9 cellular contexts compared by ENCODE assay signal in genomic region chr14:58395815-58396626, GRCh38. TPM values are rescaled to one million over a fixed set of nuclear protein-coding genes. Genes with fewer than 3 reads are reported as not detected.
DNase-seq lines count a peak whose midpoint lies in the region; ATAC-seq, FAIRE-seq and TF ChIP-seq lines count a peak whose summit lies in the region.
"Had no signal": no experiment of that assay in that cellular context is flagged by ENCODE, and none has a peak within 500 bp of the region (broad histone marks: within the 10 kb centered on the region; RNA-seq: fewer than 3 reads in every experiment).

TOMM20L (plus strand) TSS chr14:58395930; CDS start chr14:58395958, 28 bp downstream.

- H3K9me3 ChIP-seq in endothelial cell of umbilical vein (replicated peaks; ENCODE audit: control insufficient read depth, insufficient read depth, low read length) (no peaks in the 10 kb centered on the region), mononuclear cell (ENCODE audit: low read depth, low read length) (no peaks in the 10 kb centered on the region)

- CTCF ChIA-PET in endothelial cell of umbilical vein (lab: Charles Lee) = interaction anchor here (0.7 to 2.7 kb wide), 13 partner anchors 10 to 288 kb away, joined by 3 to 10 read pairs (median 3); partner anchors contain the start of genes ARID4A, KIAA0586 and TIMM9

- H3K9me1 ChIP-seq in endothelial cell of umbilical vein (replicated peaks; ENCODE audit: control insufficient read depth, extremely low read depth, insufficient read depth, low read length) = no peaks in the 10 kb centered on the region

- ATAC-seq in GM18868 (IDR thresholded peaks at IDR 0.05; ENCODE audit: unreplicated experiment) (peak; percentile 94), HG03097 (IDR thresholded peaks at IDR 0.05; ENCODE audit: low FRiP score, unreplicated experiment) (peak; percentile 92)

- H3K27ac ChIP-seq in endothelial cell of umbilical vein (ENCODE audit: insufficient read depth, low read depth, low read length) = peak within 1 kb of the TSS; percentile 40

- H3K4me1 ChIP-seq in endothelial cell of umbilical vein (ENCODE audit: control insufficient read depth, extremely low read depth, insufficient read depth, low read length) (peaks cover 10% of the 10 kb centered on the region), mononuclear cell (ENCODE audit: insufficient read depth, low read length) (peaks cover 12% of the 10 kb centered on the region)

- DNase-seq in AG10803 (ENCODE audit: low read depth) (peak; percentile 50), NCI-H510A (lab: John Stamatoyannopoulos, UW) (peak; percentile 57), endothelial cell of umbilical vein (ENCODE audit: low read depth, low spot score) (peak; percentile 68)
- peak; percentile 74 for DNase-seq in activated CD8-positive, alpha-beta memory T cell treated with anti-CD3 and anti-CD28 coated beads, Interleukin-2, amount 50 U/mL, for 4 hours
- peak; percentile 22 to 49 for DNase-seq in stimulated activated CD8-positive, alpha-beta memory T cell treated with anti-CD3 and anti-CD28 coated beads, Interleukin-4, amount 100 ng/mL, for 1 hour (ENCODE audit: low read depth in 2 of 2, low spot score in 1 of 2)

- H3K4me3 ChIP-seq in AG10803 (ENCODE audit: low read length) (peak within 1 kb of the TSS; percentile 55), endothelial cell of umbilical vein (replicated peaks in 1 of 3; ENCODE audit: insufficient read depth in 1 of 3, low read depth in 1 of 3, low read length in 3 of 3) (peak within 1 kb of the TSS; percentile 1 to 52 (median 51)), mononuclear cell (ENCODE audit: low read length) (peak within 1 kb of the TSS; percentile 47)

- peak within 1 kb of the TSS; percentile 75 for H3K4me2 ChIP-seq in endothelial cell of umbilical vein (ENCODE audit: insufficient read depth, low read length)

- no peaks in the 10 kb centered on the region for H3K79me2 ChIP-seq in endothelial cell of umbilical vein (ENCODE audit: control insufficient read depth, insufficient read depth, low read length)

- H3K9ac ChIP-seq in endothelial cell of umbilical vein (replicated peaks; ENCODE audit: extremely low read depth, insufficient read depth, low read length) = peak within 1 kb of the TSS; percentile 70

- peak; percentile 75 for FAIRE-seq in endothelial cell of umbilical vein (lab: Jason Lieb, UNC)
- FAIRE-seq: TTC549 had no signal

- dilution Hi-C loops in endothelial cell of umbilical vein (cut with MboI; ENCODE audit: extremely low pct_ligation_motif_present, low sequenced_read_pairs) = no loop called here

- BruUV-seq in endothelial cell of umbilical vein (replicated peaks; lab: Mats Ljungman, UMichigan) = no TSS peak

- no peaks in the 10 kb centered on the region for H3K36me3 ChIP-seq in endothelial cell of umbilical vein (ENCODE audit: control insufficient read depth in 2 of 2, extremely low read depth in 1 of 2, insufficient read depth in 2 of 2, low read length in 2 of 2)

- TF ChIP-seq CTCF in AG10803 (conservative IDR thresholded peaks at IDR 0.05; ENCODE audit: low read length) (no peak; the same call in 1 of the 2 replicates), endothelial cell of umbilical vein (IDR thresholded peaks at IDR 0.05; ENCODE audit: extremely low read depth in 1 of 2, insufficient read depth in 1 of 2, low read depth in 1 of 2, low read length in 2 of 2) (peak; percentile 58 to 97)

- no peaks in the 10 kb centered on the region for H3K27me3 ChIP-seq in endothelial cell of umbilical vein (ENCODE audit: control insufficient read depth in 2 of 2, insufficient read depth in 2 of 2, low read length in 2 of 2)
- H3K27me3 ChIP-seq in mononuclear cell (ENCODE audit: insufficient read depth, low read length) = no peaks in the 10 kb centered on the region

- H2AFZ ChIP-seq in endothelial cell of umbilical vein (ENCODE audit: low read depth, low read length) = peak within 1 kb of the TSS; percentile 96

- intact Hi-C loops in endothelial cell of umbilical vein (cut with micrococcal nuclease) = loop anchor here (1.0 to 2.0 kb wide), 3 partner anchors 31 to 288 kb away; partner anchors contain the start of genes ARID4A, KIAA0586 and TIMM9

- peak; percentile 54 for TF ChIP-seq POLR2A in endothelial cell of umbilical vein (IDR thresholded peaks at IDR 0.05; ENCODE audit: low read depth, low read length)

- no peaks in the 10 kb centered on the region for H4K20me1 ChIP-seq in endothelial cell of umbilical vein (replicated peaks; ENCODE audit: control insufficient read depth, extremely low read depth, insufficient read depth, low read length)

- POLR2A ChIA-PET in endothelial cell of umbilical vein (lab: Charles Lee) = no interaction called here

TF ChIP-seq in endothelial cell of umbilical vein, 7 proteins besides CTCF, POLR2A, EP300 and RAD21:
- TF ChIP-seq GATA2 (IDR thresholded peaks at IDR 0.05; ENCODE audit: insufficient read depth, insufficient read length, low read depth, low read length) (no peak), EZH2 (IDR thresholded peaks at IDR 0.05; ENCODE audit: borderline replicate concordance, low read depth, low read length, severe bottlenecking) (no peak), JUN (IDR thresholded peaks at IDR 0.05; ENCODE audit: borderline replicate concordance, insufficient read depth, insufficient read length, low read depth) (no peak), MAX (IDR thresholded peaks at IDR 0.05; ENCODE audit: insufficient read depth, insufficient read length) (no peak), POLR2AphosphoS5 (IDR thresholded peaks at IDR 0.05; ENCODE audit: insufficient read depth, low read depth, low read length) (peak; percentile 81)

RNA-seq across cellular contexts. Expression of gene TOMM20L, which starts in this region (rescaled TPM):
- total RNA-seq in endothelial cell of umbilical vein (not detected in 2 replicates), mononuclear cell (1.9 TPM)
- polyA plus RNA-seq in endothelial cell of umbilical vein = not detected in 2 replicates
- not detected in 2 replicates for polyA plus RNA-seq in endothelial cell of umbilical vein (2011; cell fraction: cytosol; rRNA removed)
- polyA plus RNA-seq in endothelial cell of umbilical vein (2011; cell fraction: nucleus; rRNA removed) = not detected in 2 replicates
- not detected in 2 replicates for polyA plus RNA-seq in endothelial cell of umbilical vein (2012)
- polyA minus RNA-seq in endothelial cell of umbilical vein = not detected in 2 replicates
- polyA minus RNA-seq in endothelial cell of umbilical vein (2011; cell fraction: cytosol; rRNA and poly(A)+ RNA removed) = not detected
- not detected in 2 replicates for polyA minus RNA-seq in endothelial cell of umbilical vein (2011; cell fraction: nucleus; rRNA and poly(A)+ RNA removed)

Comparison
In these comparisons a context has a peak if more than half of its experiments do, and no peak if none do; other contexts are left out.
1. Peak in every context shown above with its lines: DNase-seq, ATAC-seq, H3K4me3 ChIP-seq and H3K27ac ChIP-seq.
2. Peak in DNase-seq, H3K4me3 ChIP-seq, H3K27ac ChIP-seq, H3K9ac ChIP-seq and H3K4me2 ChIP-seq in endothelial cell of umbilical vein; RNA of the gene not detected or under 1 TPM.